27 cellular contexts compared by ENCODE assay signal in genomic region chr9:136172412-136173079, GRCh38. TPM values are rescaled to one million over a fixed set of nuclear protein-coding genes. Genes with fewer than 3 reads are reported as not detected.
A peak's percentile ranks its signal among the peaks of the same experiment; 100 is the strongest.
DNase-seq lines count a peak whose midpoint lies in the region; ATAC-seq and TF ChIP-seq lines count a peak whose summit lies in the region.
"Had no signal": no experiment of that assay in that cellular context is flagged by ENCODE, and none has a peak within 500 bp of the region (broad histone marks: within the 10 kb centered on the region; RNA-seq: fewer than 3 reads in every experiment).

No MANE protein-coding gene starts in this region.

- peak overlapping the region; percentile 4 for H2BK120ac ChIP-seq in neuronal stem cell (ENCODE audit: low read depth, low read length)

- peak overlapping the region; percentile 26 for H4K91ac ChIP-seq in neuronal stem cell (ENCODE audit: low read depth, low read length, poor library complexity)

- TF ChIP-seq CTCF in WERI-Rb-1 (IDR thresholded peaks at IDR 0.05; ENCODE audit: low read depth, low read length) (no peak), tibial artery (IDR thresholded peaks at IDR 0.05) (no peak)

- peak overlapping the region; percentile 69 for H3K4ac ChIP-seq in neuronal stem cell (ENCODE audit: low read length)

- H2AK5ac ChIP-seq in neuronal stem cell (ENCODE audit: low read depth, low read length): peak overlapping the region; percentile 84

- H3K27ac ChIP-seq in WERI-Rb-1: peak overlapping the region; percentile 60
- H3K27ac ChIP-seq in neuronal stem cell (replicated peaks; ENCODE audit: low read length): no peak overlapping the region
- no peak overlapping the region for H3K27ac ChIP-seq in tibial artery
- H3K27ac ChIP-seq: C4-2B, psoas muscle, RWPE1 had no signal

- H2BK12ac ChIP-seq in neuronal stem cell (ENCODE audit: low read length): peak overlapping the region; percentile 94

- no peak overlapping the region for H4K8ac ChIP-seq in neuronal stem cell (ENCODE audit: low read depth, low read length)

- H3K9me3 ChIP-seq in WERI-Rb-1 (ENCODE audit: severe bottlenecking) (no peaks in the 10 kb centered on the region), neuronal stem cell (replicated peaks in 1 of 2; ENCODE audit: control insufficient read depth in 2 of 2, insufficient read depth in 1 of 2, low read depth in 1 of 2, low read length in 2 of 2) (no peaks in the 10 kb centered on the region), tibial artery (no peaks in the 10 kb centered on the region)
- H3K9me3 ChIP-seq: psoas muscle had no signal

- H3K18ac ChIP-seq in neuronal stem cell (ENCODE audit: low read length): peak overlapping the region; percentile 92

- H3K4me1 ChIP-seq in neuronal stem cell (ENCODE audit: control insufficient read depth in 2 of 2, insufficient read depth in 1 of 2, low read depth in 1 of 2, low read length in 2 of 2) (peaks cover 13 to 36% of the 10 kb centered on the region in 2 donors), tibial artery (no peaks in the 10 kb centered on the region)
- H3K4me1 ChIP-seq: psoas muscle had no signal

- peak overlapping the region; percentile 77 for H3K14ac ChIP-seq in neuronal stem cell (ENCODE audit: low read length)

- H3K9ac ChIP-seq in neuronal stem cell (ENCODE audit: low read depth, low read length, poor library complexity): peak overlapping the region; percentile 45

- no peak overlapping the region for H3K4me3 ChIP-seq in WERI-Rb-1 (ENCODE audit: low read depth, low read length)
- no peak overlapping the region for H3K4me3 ChIP-seq in neuronal stem cell (ENCODE audit: low read length in 2 of 2)
- H3K4me3 ChIP-seq in tibial artery: no peak overlapping the region
- H3K4me3 ChIP-seq: psoas muscle had no signal

- WGBS in neuronal stem cell (ENCODE audit: extremely low coverage in 2 of 2, insufficient read length in 2 of 2, insufficient replicate concordance in 1 of 2), 2 donors: no CpG with 5 or more reads among the region's 16 CpGs

- H3K36me3 ChIP-seq in WERI-Rb-1 (no peaks in the 10 kb centered on the region), neuronal stem cell (replicated peaks in 1 of 2; ENCODE audit: control insufficient read depth in 2 of 2, insufficient read depth in 2 of 2, low read length in 2 of 2) (no peaks in the 10 kb centered on the region), tibial artery (no peaks in the 10 kb centered on the region)

- intact Hi-C loops in Right ventricle myocardium inferior (cut with DNase I) (no loop called here), cardiac septum (cut with DNase I) (no loop called here), tibial artery (cut with DNase I; ENCODE audit: low total_unique reads) (no loop called here)

- H3K27me3 ChIP-seq in WERI-Rb-1 (ENCODE audit: insufficient read depth, low read depth, severe bottlenecking) (no peaks in the 10 kb centered on the region), neuronal stem cell (ENCODE audit: control insufficient read depth in 3 of 3, insufficient read depth in 3 of 3, low read depth in 1 of 3, low read length in 3 of 3) (peaks cover 0 to 48% (median 2%) of the 10 kb centered on the region in 3 experiments), tibial artery (peaks cover 0 to 74% of the 10 kb centered on the region in 2 donors)

- no peak for ATAC-seq in Right ventricle myocardium inferior
- ATAC-seq: effector memory CD8-positive, alpha-beta T cell; psoas muscle had no signal

- H2AFZ ChIP-seq in neuronal stem cell (ENCODE audit: low read length): no peak overlapping the region

- H2BK15ac ChIP-seq in neuronal stem cell (ENCODE audit: low read length): peak overlapping the region; percentile 98

- peak overlapping the region; percentile 43 for H2BK5ac ChIP-seq in neuronal stem cell (ENCODE audit: low read length)

- peak overlapping the region; percentile 59 for H3K23ac ChIP-seq in neuronal stem cell (ENCODE audit: low read depth, low read length, poor library complexity)

- DNase-seq in Right ventricle myocardium inferior (ENCODE audit: missing footprints): peak; percentile 18
- no peak for DNase-seq in cardiac septum (ENCODE audit: low spot score)
- DNase-seq in NCI-H187 treated with DMSO at 0.1 percent for 48 hours (lab: John Stamatoyannopoulos, UW): peak; percentile 32
- no peak for DNase-seq in WERI-Rb-1
- no peak for DNase-seq in neuronal stem cell (ENCODE audit: low spot score)
- DNase-seq in HCEC 1CT: no peak
- no peak for DNase-seq in tibial artery
- DNase-seq in CD1c-positive myeloid dendritic cell (ENCODE audit: extremely low spot score): no peak
- DNase-seq: ACHN; activated CD4-positive, CD25-positive, alpha-beta regulatory T cell treated with anti-CD3 and anti-CD28 coated beads, Interleukin-2, amount 50 U/mL, for 72 hours; activated naive CD8-positive, alpha-beta T cell treated with anti-CD3 and anti-CD28 coated beads for 36 hours; effector memory CD8-positive, alpha-beta T cell; midbrain; MV-4-11; NCI-H2171 treated with DMSO at 0.1 percent for 48 hours; psoas muscle; stimulated activated CD4-positive, alpha-beta T cell treated with anti-CD3 and anti-CD28 coated beads, Interleukin-2, amount 100 ng/mL, for 24 hours; stimulated activated naive CD4-positive, alpha-beta T cell; T-helper 9 cell had no signal

- H3K4me2 ChIP-seq in neuronal stem cell (ENCODE audit: insufficient read depth, low read length, poor library complexity, severe bottlenecking): no peak overlapping the region

- H3K79me1 ChIP-seq in neuronal stem cell (ENCODE audit: low read depth, low read length): no peaks in the 10 kb centered on the region

RNA-seq across cellular contexts. Expression of gene LHX3, which starts 32.4 kb away (rescaled TPM):
- not detected for total RNA-seq in Right ventricle myocardium inferior
- not detected for total RNA-seq in cardiac septum
- not detected for polyA plus RNA-seq in neuronal stem cell (2013, experiment 1 of 2)
- polyA plus RNA-seq in neuronal stem cell (2013, experiment 2 of 2): not detected
- total RNA-seq: activated CD8-positive, alpha-beta memory T cell treated with anti-CD3 and anti-CD28 coated beads for 36 hours; activated naive CD8-positive, alpha-beta T cell treated with anti-CD3 and anti-CD28 coated beads for 36 hours; activated T-helper 1 cell treated with anti-CD3 and anti-CD28 coated beads, Interleukin-12 subunit alpha, Interleukin-12 subunit beta, Interleukin-2, Interleukin-4 antibody, amounts not matched to agents 30 ng/mL and 10 ng/mL and 1 ng/mL, durations not matched to agents 14 hours and 24 hours and 36 hours; H4; HT1080; psoas muscle; skeletal muscle tissue had no signal
- polyA plus RNA-seq: neural cell, psoas muscle had no signal

RNA-seq across cellular contexts. Expression of gene TMEM250, which starts 53.9 kb away (rescaled TPM):
- total RNA-seq in Right ventricle myocardium inferior (18.7 TPM), cardiac septum (19.8 TPM)
- 23.6 TPM for polyA plus RNA-seq in neuronal stem cell (2013, experiment 1 of 2)
- polyA plus RNA-seq in neuronal stem cell (2013, experiment 2 of 2): 22.7 TPM

Comparison
In these comparisons a context has a peak if more than half of its experiments do, and no peak if none do; other contexts are left out.
1. DNase-seq: peak in Right ventricle myocardium inferior (single experiment) and NCI-H187 treated with DMSO at 0.1 percent for 48 hours (single experiment); none in cardiac septum (single experiment), WERI-Rb-1 (single experiment), neuronal stem cell (single experiment), HCEC 1CT (single experiment), tibial artery (0 of 2) and CD1c-positive myeloid dendritic cell (single experiment).